1 cellular context compared by ENCODE assay signal in genomic region chr13:20128459-20128927, GRCh38.
TF ChIP-seq lines count a peak whose summit lies in the region.

No MANE protein-coding gene starts in this region.

TF ChIP-seq in HepG2, 621 proteins besides CTCF, POLR2A, EP300 and RAD21 (continued from another document and continues in another):
- peak; percentile 44; the same call in 1 of the 2 replicates for TF ChIP-seq ZNF574 (CRISPR knock-in tag; IDR thresholded peaks at IDR 0.05)
- TF ChIP-seq SALL1 (CRISPR knock-in tag; IDR thresholded peaks at IDR 0.05) = peak; percentile 27; the same call in 1 of the 2 replicates
- TF ChIP-seq, protein P1, sequence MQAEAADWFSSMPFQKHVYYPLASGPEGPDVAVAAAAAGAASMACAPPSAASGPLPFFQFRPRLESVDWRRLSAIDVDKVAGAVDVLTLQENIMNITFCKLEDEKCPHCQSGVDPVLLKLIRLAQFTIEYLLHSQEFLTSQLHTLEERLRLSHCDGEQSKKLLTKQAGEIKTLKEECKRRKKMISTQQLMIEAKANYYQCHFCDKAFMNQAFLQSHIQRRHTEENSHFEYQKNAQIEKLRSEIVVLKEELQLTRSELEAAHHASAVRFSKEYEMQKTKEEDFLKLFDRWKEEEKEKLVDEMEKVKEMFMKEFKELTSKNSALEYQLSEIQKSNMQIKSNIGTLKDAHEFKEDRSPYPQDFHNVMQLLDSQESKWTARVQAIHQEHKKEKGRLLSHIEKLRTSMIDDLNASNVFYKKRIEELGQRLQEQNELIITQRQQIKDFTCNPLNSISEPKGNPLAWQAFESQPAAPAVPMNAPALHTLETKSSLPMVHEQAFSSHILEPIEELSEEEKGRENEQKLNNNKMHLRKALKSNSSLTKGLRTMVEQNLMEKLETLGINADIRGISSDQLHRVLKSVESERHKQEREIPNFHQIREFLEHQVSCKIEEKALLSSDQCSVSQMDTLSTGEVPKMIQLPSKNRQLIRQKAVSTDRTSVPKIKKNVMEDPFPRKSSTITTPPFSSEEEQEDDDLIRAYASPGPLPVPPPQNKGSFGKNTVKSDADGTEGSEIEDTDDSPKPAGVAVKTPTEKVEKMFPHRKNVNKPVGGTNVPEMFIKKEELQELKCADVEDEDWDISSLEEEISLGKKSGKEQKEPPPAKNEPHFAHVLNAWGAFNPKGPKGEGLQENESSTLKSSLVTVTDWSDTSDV (CRISPR knock-in tag; IDR thresholded peaks at IDR 0.05) = no peak
- peak; percentile 45 for TF ChIP-seq STAG1 (CRISPR knock-in tag; IDR thresholded peaks at IDR 0.05)
- TF ChIP-seq, protein P2, sequence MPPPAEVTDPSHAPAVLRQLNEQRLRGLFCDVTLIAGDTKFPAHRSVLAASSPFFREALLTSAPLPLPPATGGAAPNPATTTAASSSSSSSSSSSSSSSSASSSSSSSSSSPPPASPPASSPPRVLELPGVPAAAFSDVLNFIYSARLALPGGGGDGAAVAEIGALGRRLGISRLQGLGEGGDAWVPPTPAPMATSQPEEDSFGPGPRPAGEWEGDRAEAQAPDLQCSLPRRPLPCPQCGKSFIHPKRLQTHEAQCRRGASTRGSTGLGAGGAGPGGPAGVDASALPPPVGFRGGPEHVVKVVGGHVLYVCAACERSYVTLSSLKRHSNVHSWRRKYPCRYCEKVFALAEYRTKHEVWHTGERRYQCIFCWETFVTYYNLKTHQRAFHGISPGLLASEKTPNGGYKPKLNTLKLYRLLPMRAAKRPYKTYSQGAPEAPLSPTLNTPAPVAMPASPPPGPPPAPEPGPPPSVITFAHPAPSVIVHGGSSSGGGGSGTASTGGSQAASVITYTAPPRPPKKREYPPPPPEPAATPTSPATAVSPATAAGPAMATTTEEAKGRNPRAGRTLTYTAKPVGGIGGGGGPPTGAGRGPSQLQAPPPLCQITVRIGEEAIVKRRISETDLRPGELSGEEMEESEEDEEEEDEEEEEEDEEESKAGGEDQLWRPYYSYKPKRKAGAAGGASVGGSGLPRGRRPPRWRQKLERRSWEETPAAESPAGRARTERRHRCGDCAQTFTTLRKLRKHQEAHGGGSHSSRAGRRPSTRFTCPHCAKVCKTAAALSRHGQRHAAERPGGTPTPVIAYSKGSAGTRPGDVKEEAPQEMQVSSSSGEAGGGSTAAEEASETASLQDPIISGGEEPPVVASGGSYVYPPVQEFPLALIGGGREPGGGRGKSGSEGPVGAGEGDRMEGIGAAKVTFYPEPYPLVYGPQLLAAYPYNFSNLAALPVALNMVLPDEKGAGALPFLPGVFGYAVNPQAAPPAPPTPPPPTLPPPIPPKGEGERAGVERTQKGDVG (CRISPR knock-in tag; IDR thresholded peaks at IDR 0.05; ENCODE audit: borderline replicate concordance) = 0 out of 2 replicates have a peak, but pooled peaks have one; percentile 6
- no peak for TF ChIP-seq ZNF572 (CRISPR knock-in tag; IDR thresholded peaks at IDR 0.05)
- TF ChIP-seq GPN1 (CRISPR knock-in tag; IDR thresholded peaks at IDR 0.05; ENCODE audit: borderline replicate concordance) = no peak
- TF ChIP-seq SMARCE1 (IDR thresholded peaks at IDR 0.05; ENCODE audit: borderline replicate concordance) = no peak
- peak; percentile 64; the same call in 1 of the 2 replicates for TF ChIP-seq ZNF142 (CRISPR knock-in tag; IDR thresholded peaks at IDR 0.05)
- TF ChIP-seq ATF7 (IDR thresholded peaks at IDR 0.05) = no peak
- TF ChIP-seq ATF7 (CRISPR knock-in tag; IDR thresholded peaks at IDR 0.05) = no peak
- no peak for TF ChIP-seq PREB (CRISPR knock-in tag; IDR thresholded peaks at IDR 0.05)
- TF ChIP-seq ZBTB43 (CRISPR knock-in tag; conservative IDR thresholded peaks at IDR 0.05) = no peak
- TF ChIP-seq TBX3 (IDR thresholded peaks at IDR 0.05; ENCODE audit: borderline replicate concordance) = no peak
- TF ChIP-seq SRSF1 (optimal IDR thresholded peaks at IDR 0.05; ENCODE audit: low read depth, low read length) = peak; percentile 22
- no peak for TF ChIP-seq ZSCAN29 (CRISPR knock-in tag; conservative IDR thresholded peaks at IDR 0.05)
- no peak for TF ChIP-seq KDM4B (CRISPR knock-in tag; IDR thresholded peaks at IDR 0.05)
- no peak for TF ChIP-seq POLR2AphosphoS5 (IDR thresholded peaks at IDR 0.05; ENCODE audit: low read depth, low read length)
- no peak for TF ChIP-seq NR2C2 (CRISPR knock-in tag; IDR thresholded peaks at IDR 0.05; ENCODE audit: borderline replicate concordance)
- TF ChIP-seq MIXL1 (CRISPR knock-in tag; IDR thresholded peaks at IDR 0.05) = no peak
- no peak for TF ChIP-seq ELF3 (CRISPR knock-in tag; IDR thresholded peaks at IDR 0.05)
- peak; percentile 3; the same call in 1 of the 2 replicates for TF ChIP-seq ZNF691 (CRISPR knock-in tag; IDR thresholded peaks at IDR 0.05; ENCODE audit: borderline replicate concordance, low read depth)
- TF ChIP-seq THAP8 (CRISPR knock-in tag; IDR thresholded peaks at IDR 0.05; ENCODE audit: borderline replicate concordance) = no peak
- TF ChIP-seq NFRKB (IDR thresholded peaks at IDR 0.05) = no peak
- TF ChIP-seq ZNF788 (CRISPR knock-in tag; IDR thresholded peaks at IDR 0.05; ENCODE audit: borderline replicate concordance) = 0 out of 2 replicates have a peak, but pooled peaks have one; percentile 23
- no peak for TF ChIP-seq MEF2D (CRISPR knock-in tag; IDR thresholded peaks at IDR 0.05)
- peak; percentile 13; the same call in 1 of the 2 replicates for TF ChIP-seq MAF1 (CRISPR knock-in tag; IDR thresholded peaks at IDR 0.05; ENCODE audit: borderline replicate concordance)
- TF ChIP-seq FOXA3 (CRISPR knock-in tag; IDR thresholded peaks at IDR 0.05) = no peak
- TF ChIP-seq KMT2B (CRISPR knock-in tag; IDR thresholded peaks at IDR 0.05) = 0 out of 2 replicates have a peak, but pooled peaks have one; percentile 12
- 0 out of 2 replicates have a peak, but pooled peaks have one; percentile 22 for TF ChIP-seq ZMYM3 (CRISPR knock-in tag; IDR thresholded peaks at IDR 0.05)
- TF ChIP-seq JUND (CRISPR knock-in tag; IDR thresholded peaks at IDR 0.05) = no peak
- TF ChIP-seq, protein P3, sequence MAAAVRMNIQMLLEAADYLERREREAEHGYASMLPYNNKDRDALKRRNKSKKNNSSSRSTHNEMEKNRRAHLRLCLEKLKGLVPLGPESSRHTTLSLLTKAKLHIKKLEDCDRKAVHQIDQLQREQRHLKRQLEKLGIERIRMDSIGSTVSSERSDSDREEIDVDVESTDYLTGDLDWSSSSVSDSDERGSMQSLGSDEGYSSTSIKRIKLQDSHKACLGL (CRISPR knock-in tag; IDR thresholded peaks at IDR 0.05) = 0 out of 2 replicates have a peak, but pooled peaks have one; percentile 50
- TF ChIP-seq HCFC1 (IDR thresholded peaks at IDR 0.05; ENCODE audit: low read depth, low read length) = no peak
- peak; percentile 83; the same call in 1 of the 2 replicates for TF ChIP-seq HNRNPL (IDR thresholded peaks at IDR 0.05; ENCODE audit: low read depth, low read length)
- TF ChIP-seq ZNF362 (CRISPR knock-in tag; IDR thresholded peaks at IDR 0.05; ENCODE audit: borderline replicate concordance) = no peak
- TF ChIP-seq EHMT2 (IDR thresholded peaks at IDR 0.05; ENCODE audit: borderline replicate concordance, low read depth, low read length) = no peak
- no peak for TF ChIP-seq SOX6 (IDR thresholded peaks at IDR 0.05)
- no peak; the same call in 1 of the 2 replicates for TF ChIP-seq SOX6 (CRISPR knock-in tag; IDR thresholded peaks at IDR 0.05)
- TF ChIP-seq ZNF746 (CRISPR knock-in tag; IDR thresholded peaks at IDR 0.05) = no peak
- 0 out of 2 replicates have a peak, but pooled peaks have one; percentile 39 for TF ChIP-seq POGZ (CRISPR knock-in tag; IDR thresholded peaks at IDR 0.05)
- no peak for TF ChIP-seq ARNT2 (CRISPR knock-in tag; IDR thresholded peaks at IDR 0.05; ENCODE audit: low read depth)
